32 cellular contexts compared by ENCODE assay signal in genomic region chr5:135167634-135168033, GRCh38.
"Had no signal": no experiment of that assay in that cellular context is flagged by ENCODE, and none has a peak within 500 bp of the region (broad histone marks: within the 10 kb centered on the region; RNA-seq: fewer than 3 reads in every experiment).

No MANE protein-coding gene starts in this region.

- H3K4me3 Mint-ChIP-seq: activated CD4-positive, alpha-beta memory T cell treated with anti-CD3 and anti-CD28 coated beads for 36 hours; activated CD4-positive, alpha-beta T cell treated with anti-CD3 and anti-CD28 coated beads for 36 hours; activated CD4-positive, alpha-beta T cell treated with anti-CD3 and anti-CD28 coated beads, Interleukin-2, amount 10 ng/mL, durations not matched to agents 24 days and 14 days; activated CD8-positive, alpha-beta memory T cell treated with anti-CD3 and anti-CD28 coated beads, Interleukin-2, amount 10 ng/mL, durations not matched to agents 7 days and 5 days; activated CD8-positive, alpha-beta T cell treated with anti-CD3 and anti-CD28 coated beads, Interleukin-2, amount 10 ng/mL, durations not matched to agents 7 days and 5 days; activated naive CD4-positive, alpha-beta T cell treated with anti-CD3 and anti-CD28 coated beads for 36 hours; activated naive CD4-positive, alpha-beta T cell treated with anti-CD3 and anti-CD28 coated beads, Interleukin-2, amount 50 U/mL, for 24 hours; activated naive CD8-positive, alpha-beta T cell treated with anti-CD3 and anti-CD28 coated beads for 36 hours; activated naive CD8-positive, alpha-beta T cell treated with anti-CD3 and anti-CD28 coated beads, Interleukin-2, amount 50 U/mL, for 24 hours; activated T-cell treated with anti-CD3 and anti-CD28 coated beads, Interleukin-2, amount 50 U/mL, for 24 hours; activated T-cell treated with anti-CD3 and anti-CD28 coated beads, Interleukin-2, amount 50 U/mL, for 72 hours; effector memory CD8-positive, alpha-beta T cell; T-helper 17 cell; T-helper 2 cell treated with Interferon-gamma antibody and Interleukin-4, amounts not matched to agents 5 μg/mL and 100 μg/mL, for 36 hours had no signal

- H3K9me3 Mint-ChIP-seq: activated CD4-positive, alpha-beta memory T cell treated with anti-CD3 and anti-CD28 coated beads for 36 hours; activated CD4-positive, alpha-beta T cell treated with anti-CD3 and anti-CD28 coated beads, Interleukin-2, amount 10 ng/mL, durations not matched to agents 24 days and 14 days; activated naive CD4-positive, alpha-beta T cell treated with anti-CD3 and anti-CD28 coated beads, Interleukin-2, amount 50 U/mL, for 24 hours; activated naive CD8-positive, alpha-beta T cell treated with anti-CD3 and anti-CD28 coated beads for 36 hours; activated naive CD8-positive, alpha-beta T cell treated with anti-CD3 and anti-CD28 coated beads, Interleukin-2, amount 50 U/mL, for 24 hours; activated T-cell treated with anti-CD3 and anti-CD28 coated beads, Interleukin-2, amount 50 U/mL, for 24 hours; effector memory CD8-positive, alpha-beta T cell; T-helper 2 cell treated with Interferon-gamma antibody and Interleukin-4, amounts not matched to agents 5 μg/mL and 100 μg/mL, for 36 hours had no signal

- H3K36me3 ChIP-seq: adrenal gland, esophagus muscularis mucosa, gastrocnemius medialis, heart left ventricle had no signal

- H3K9me3 ChIP-seq: adrenal gland, body of pancreas, esophagus muscularis mucosa, gastrocnemius medialis, heart left ventricle had no signal

- DNase-seq: activated CD4-positive, alpha-beta memory T cell treated with anti-CD3 and anti-CD28 coated beads for 36 hours; activated CD4-positive, alpha-beta T cell treated with anti-CD3 and anti-CD28 coated beads for 36 hours; activated CD4-positive, alpha-beta T cell treated with anti-CD3 and anti-CD28 coated beads, Interleukin-2, amount 10 ng/mL, durations not matched to agents 24 days and 14 days; activated CD4-positive, CD25-positive, alpha-beta regulatory T cell; activated CD4-positive, CD25-positive, alpha-beta regulatory T cell treated with anti-CD3 and anti-CD28 coated beads, Interleukin-2, amount 50 U/mL, for 72 hours; activated CD8-positive, alpha-beta memory T cell treated with anti-CD3 and anti-CD28 coated beads, Interleukin-2, amount 10 ng/mL, durations not matched to agents 7 days and 5 days; activated CD8-positive, alpha-beta memory T cell treated with anti-CD3 and anti-CD28 coated beads, Interleukin-2, amount 50 U/mL, for 4 hours; activated CD8-positive, alpha-beta T cell treated with anti-CD3 and anti-CD28 coated beads, Interleukin-2, amount 10 ng/mL, durations not matched to agents 7 days and 5 days; activated naive CD4-positive, alpha-beta T cell treated with anti-CD3 and anti-CD28 coated beads for 36 hours; activated naive CD8-positive, alpha-beta T cell treated with anti-CD3 and anti-CD28 coated beads for 36 hours; activated naive CD8-positive, alpha-beta T cell treated with anti-CD3 and anti-CD28 coated beads, Interleukin-2, amount 50 U/mL, for 24 hours; activated T-cell treated with anti-CD3 and anti-CD28 coated beads for 4 hours; activated T-cell treated with anti-CD3 and anti-CD28 coated beads, Interleukin-2, amount 50 U/mL, for 24 hours; activated T-cell treated with anti-CD3 and anti-CD28 coated beads, Interleukin-2, amount 50 U/mL, for 72 hours; adrenal gland; amygdala; aorta; body of pancreas; caudate nucleus; cortex of kidney; effector CD4-positive, alpha-beta T cell; effector memory CD8-positive, alpha-beta T cell; erythroblast; foreskin keratinocyte; gastrocnemius medialis; glutamatergic neuron; heart left ventricle; T-helper 17 cell; T1000 had no signal

- H3K27ac ChIP-seq: adrenal gland, body of pancreas, esophagus muscularis mucosa, foreskin keratinocyte, gastrocnemius medialis, heart left ventricle had no signal

- ATAC-seq: activated CD4-positive, alpha-beta T cell treated with anti-CD3 and anti-CD28 coated beads for 36 hours; activated CD8-positive, alpha-beta memory T cell treated with anti-CD3 and anti-CD28 coated beads, Interleukin-2, amount 10 ng/mL, durations not matched to agents 7 days and 5 days; activated CD8-positive, alpha-beta T cell treated with anti-CD3 and anti-CD28 coated beads, Interleukin-2, amount 10 ng/mL, durations not matched to agents 7 days and 5 days; activated naive CD8-positive, alpha-beta T cell treated with anti-CD3 and anti-CD28 coated beads, Interleukin-2, amount 50 U/mL, for 24 hours; activated T-cell treated with anti-CD3 and anti-CD28 coated beads, Interleukin-2, amount 50 U/mL, for 72 hours; body of pancreas; effector memory CD8-positive, alpha-beta T cell; foreskin keratinocyte; gastrocnemius medialis; heart left ventricle; T-helper 17 cell had no signal

- H3K4me3 ChIP-seq: adrenal gland, body of pancreas, esophagus muscularis mucosa, gastrocnemius medialis, heart left ventricle had no signal

- H3K27me3 ChIP-seq: body of pancreas, gastrocnemius medialis had no signal

- H3K36me3 Mint-ChIP-seq: activated CD4-positive, alpha-beta memory T cell treated with anti-CD3 and anti-CD28 coated beads for 36 hours; activated CD8-positive, alpha-beta memory T cell treated with anti-CD3 and anti-CD28 coated beads, Interleukin-2, amount 10 ng/mL, durations not matched to agents 7 days and 5 days; activated naive CD4-positive, alpha-beta T cell treated with anti-CD3 and anti-CD28 coated beads, Interleukin-2, amount 50 U/mL, for 24 hours; activated naive CD8-positive, alpha-beta T cell treated with anti-CD3 and anti-CD28 coated beads for 36 hours had no signal

- H3K4me1 Mint-ChIP-seq: activated CD4-positive, alpha-beta T cell treated with anti-CD3 and anti-CD28 coated beads for 36 hours; activated CD4-positive, alpha-beta T cell treated with anti-CD3 and anti-CD28 coated beads, Interleukin-2, amount 10 ng/mL, durations not matched to agents 24 days and 14 days; activated CD8-positive, alpha-beta memory T cell treated with anti-CD3 and anti-CD28 coated beads, Interleukin-2, amount 10 ng/mL, durations not matched to agents 7 days and 5 days; activated naive CD4-positive, alpha-beta T cell treated with anti-CD3 and anti-CD28 coated beads, Interleukin-2, amount 50 U/mL, for 24 hours; activated naive CD8-positive, alpha-beta T cell treated with anti-CD3 and anti-CD28 coated beads for 36 hours; activated naive CD8-positive, alpha-beta T cell treated with anti-CD3 and anti-CD28 coated beads, Interleukin-2, amount 50 U/mL, for 24 hours; T-helper 17 cell had no signal

- H3K27ac Mint-ChIP-seq: activated CD4-positive, alpha-beta memory T cell treated with anti-CD3 and anti-CD28 coated beads for 36 hours; activated CD4-positive, alpha-beta T cell treated with anti-CD3 and anti-CD28 coated beads for 36 hours; activated CD4-positive, alpha-beta T cell treated with anti-CD3 and anti-CD28 coated beads, Interleukin-2, amount 10 ng/mL, durations not matched to agents 24 days and 14 days; activated CD8-positive, alpha-beta memory T cell treated with anti-CD3 and anti-CD28 coated beads, Interleukin-2, amount 10 ng/mL, durations not matched to agents 7 days and 5 days; activated CD8-positive, alpha-beta T cell treated with anti-CD3 and anti-CD28 coated beads, Interleukin-2, amount 10 ng/mL, durations not matched to agents 7 days and 5 days; activated naive CD4-positive, alpha-beta T cell treated with anti-CD3 and anti-CD28 coated beads for 36 hours; activated naive CD4-positive, alpha-beta T cell treated with anti-CD3 and anti-CD28 coated beads, Interleukin-2, amount 50 U/mL, for 24 hours; activated naive CD8-positive, alpha-beta T cell treated with anti-CD3 and anti-CD28 coated beads for 36 hours; activated naive CD8-positive, alpha-beta T cell treated with anti-CD3 and anti-CD28 coated beads, Interleukin-2, amount 50 U/mL, for 24 hours; activated T-cell treated with anti-CD3 and anti-CD28 coated beads, Interleukin-2, amount 50 U/mL, for 24 hours; activated T-cell treated with anti-CD3 and anti-CD28 coated beads, Interleukin-2, amount 50 U/mL, for 72 hours; effector memory CD8-positive, alpha-beta T cell; T-helper 17 cell; T-helper 2 cell treated with Interferon-gamma antibody and Interleukin-4, amounts not matched to agents 5 μg/mL and 100 μg/mL, for 36 hours had no signal

- H3K4me1 ChIP-seq: adrenal gland, body of pancreas, esophagus muscularis mucosa, foreskin keratinocyte, gastrocnemius medialis, heart left ventricle had no signal
